1 cellular context compared by ENCODE assay signal in genomic region chr9:84343111-84343521, GRCh38.
TF ChIP-seq lines count a peak whose summit lies in the region.

No MANE protein-coding gene starts in this region.

TF ChIP-seq in K562, 482 proteins besides CTCF, POLR2A, EP300 and RAD21 (continued from another document and continues in another):
- TF ChIP-seq ARID3A (IDR thresholded peaks at IDR 0.05; ENCODE audit: borderline replicate concordance, low read depth, low read length) (no peak), PML (IDR thresholded peaks at IDR 0.05; ENCODE audit: low read length) (peak; percentile 91), FOXM1 (IDR thresholded peaks at IDR 0.05; ENCODE audit: low read depth) (peak; percentile 92), FOXM1 (CRISPR knock-in tag; IDR thresholded peaks at IDR 0.05; ENCODE audit: low read depth) (no peak), ZNF766 (CRISPR knock-in tag; conservative IDR thresholded peaks at IDR 0.05) (peak; percentile 64), DPF2 (IDR thresholded peaks at IDR 0.05) (peak; percentile 84), MBD2 (IDR thresholded peaks at IDR 0.05; ENCODE audit: borderline replicate concordance, low read depth) (0 out of 2 replicates have a peak, but pooled peaks have one; percentile 24), DMBX1 (CRISPR knock-in tag; IDR thresholded peaks at IDR 0.05; ENCODE audit: borderline replicate concordance) (0 out of 2 replicates have a peak, but pooled peaks have one; percentile 59), ZNF239 (CRISPR knock-in tag; IDR thresholded peaks at IDR 0.05) (peak; percentile 57; the same call in 1 of the 2 replicates), CBFA2T3 (IDR thresholded peaks at IDR 0.05) (peak; percentile 94), BCOR (IDR thresholded peaks at IDR 0.05) (0 out of 2 replicates have a peak, but pooled peaks have one; percentile 25), ARID1B (IDR thresholded peaks at IDR 0.05) (peak; percentile 93), SP2 (IDR thresholded peaks at IDR 0.05; ENCODE audit: extremely low read depth, low read depth, low read length, poor library complexity, severe bottlenecking) (no peak), EWSR1 (IDR thresholded peaks at IDR 0.05; ENCODE audit: borderline replicate concordance, low read depth, partially characterized antibody) (no peak), POLR2AphosphoS5 (IDR thresholded peaks at IDR 0.05; ENCODE audit: control insufficient read depth, insufficient read depth, low read depth, low read length) (peak; percentile 59), STAT5A (IDR thresholded peaks at IDR 0.05; ENCODE audit: borderline replicate concordance, low read length) (peak; percentile 81), CHD1 (IDR thresholded peaks at IDR 0.05; ENCODE audit: low read length) (no peak), NRF1 (conservative IDR thresholded peaks at IDR 0.05 in 1 of 2, IDR thresholded peaks at IDR 0.05 in 1 of 2) (no peak), MEF2A (IDR thresholded peaks at IDR 0.05; ENCODE audit: control insufficient read depth, low read depth, low read length) (peak; percentile 75), HDAC3 (IDR thresholded peaks at IDR 0.05; ENCODE audit: borderline replicate concordance, partially characterized antibody) (peak; percentile 50), KLF1 (tag; IDR thresholded peaks at IDR 0.05) (no peak), FOSL1 (tag; conservative IDR thresholded peaks at IDR 0.05) (peak; percentile 63), ZNF589 (CRISPR knock-in tag; IDR thresholded peaks at IDR 0.05; ENCODE audit: low read depth) (peak; percentile 81), VEZF1 (CRISPR knock-in tag; IDR thresholded peaks at IDR 0.05) (peak; percentile 54; the same call in 1 of the 2 replicates), ARID2 (IDR thresholded peaks at IDR 0.05) (no peak), ZBTB17 (CRISPR knock-in tag; IDR thresholded peaks at IDR 0.05) (peak; percentile 35; the same call in 1 of the 2 replicates), RCOR1 (IDR thresholded peaks at IDR 0.05; ENCODE audit: borderline replicate concordance in 1 of 2, low read depth in 2 of 2, low read length in 2 of 2) (peak in 1 of 2 experiments; percentile 53; a peak in 1 of 4 replicates), ZNF175 (CRISPR knock-in tag; IDR thresholded peaks at IDR 0.05; ENCODE audit: low read depth) (peak; percentile 45; the same call in 1 of the 2 replicates), NCOR1 (IDR thresholded peaks at IDR 0.05) (peak; percentile 89), KLF16 (IDR thresholded peaks at IDR 0.05) (peak; percentile 92), ADNP (tag; IDR thresholded peaks at IDR 0.05) (0 out of 2 replicates have a peak, but pooled peaks have one; percentile 50), SIX5 (IDR thresholded peaks at IDR 0.05; ENCODE audit: borderline replicate concordance in 1 of 2, insufficient read depth in 1 of 2, low read depth in 1 of 2, low read length in 2 of 2) (no peak), WHSC1 (IDR thresholded peaks at IDR 0.05; ENCODE audit: low read length) (no peak), KAT7 (CRISPR knock-in tag; IDR thresholded peaks at IDR 0.05; ENCODE audit: borderline replicate concordance) (no peak)
- TF ChIP-seq, protein P1, sequence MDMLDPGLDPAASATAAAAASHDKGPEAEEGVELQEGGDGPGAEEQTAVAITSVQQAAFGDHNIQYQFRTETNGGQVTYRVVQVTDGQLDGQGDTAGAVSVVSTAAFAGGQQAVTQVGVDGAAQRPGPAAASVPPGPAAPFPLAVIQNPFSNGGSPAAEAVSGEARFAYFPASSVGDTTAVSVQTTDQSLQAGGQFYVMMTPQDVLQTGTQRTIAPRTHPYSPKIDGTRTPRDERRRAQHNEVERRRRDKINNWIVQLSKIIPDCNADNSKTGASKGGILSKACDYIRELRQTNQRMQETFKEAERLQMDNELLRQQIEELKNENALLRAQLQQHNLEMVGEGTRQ (CRISPR knock-in tag; IDR thresholded peaks at IDR 0.05), result no peak
- TF ChIP-seq, protein P2, sequence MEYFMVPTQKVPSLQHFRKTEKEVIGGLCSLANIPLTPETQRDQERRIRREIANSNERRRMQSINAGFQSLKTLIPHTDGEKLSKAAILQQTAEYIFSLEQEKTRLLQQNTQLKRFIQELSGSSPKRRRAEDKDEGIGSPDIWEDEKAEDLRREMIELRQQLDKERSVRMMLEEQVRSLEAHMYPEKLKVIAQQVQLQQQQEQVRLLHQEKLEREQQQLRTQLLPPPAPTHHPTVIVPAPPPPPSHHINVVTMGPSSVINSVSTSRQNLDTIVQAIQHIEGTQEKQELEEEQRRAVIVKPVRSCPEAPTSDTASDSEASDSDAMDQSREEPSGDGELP (CRISPR knock-in tag; IDR thresholded peaks at IDR 0.05; ENCODE audit: borderline replicate concordance), result no peak
- TF ChIP-seq, protein P3, sequence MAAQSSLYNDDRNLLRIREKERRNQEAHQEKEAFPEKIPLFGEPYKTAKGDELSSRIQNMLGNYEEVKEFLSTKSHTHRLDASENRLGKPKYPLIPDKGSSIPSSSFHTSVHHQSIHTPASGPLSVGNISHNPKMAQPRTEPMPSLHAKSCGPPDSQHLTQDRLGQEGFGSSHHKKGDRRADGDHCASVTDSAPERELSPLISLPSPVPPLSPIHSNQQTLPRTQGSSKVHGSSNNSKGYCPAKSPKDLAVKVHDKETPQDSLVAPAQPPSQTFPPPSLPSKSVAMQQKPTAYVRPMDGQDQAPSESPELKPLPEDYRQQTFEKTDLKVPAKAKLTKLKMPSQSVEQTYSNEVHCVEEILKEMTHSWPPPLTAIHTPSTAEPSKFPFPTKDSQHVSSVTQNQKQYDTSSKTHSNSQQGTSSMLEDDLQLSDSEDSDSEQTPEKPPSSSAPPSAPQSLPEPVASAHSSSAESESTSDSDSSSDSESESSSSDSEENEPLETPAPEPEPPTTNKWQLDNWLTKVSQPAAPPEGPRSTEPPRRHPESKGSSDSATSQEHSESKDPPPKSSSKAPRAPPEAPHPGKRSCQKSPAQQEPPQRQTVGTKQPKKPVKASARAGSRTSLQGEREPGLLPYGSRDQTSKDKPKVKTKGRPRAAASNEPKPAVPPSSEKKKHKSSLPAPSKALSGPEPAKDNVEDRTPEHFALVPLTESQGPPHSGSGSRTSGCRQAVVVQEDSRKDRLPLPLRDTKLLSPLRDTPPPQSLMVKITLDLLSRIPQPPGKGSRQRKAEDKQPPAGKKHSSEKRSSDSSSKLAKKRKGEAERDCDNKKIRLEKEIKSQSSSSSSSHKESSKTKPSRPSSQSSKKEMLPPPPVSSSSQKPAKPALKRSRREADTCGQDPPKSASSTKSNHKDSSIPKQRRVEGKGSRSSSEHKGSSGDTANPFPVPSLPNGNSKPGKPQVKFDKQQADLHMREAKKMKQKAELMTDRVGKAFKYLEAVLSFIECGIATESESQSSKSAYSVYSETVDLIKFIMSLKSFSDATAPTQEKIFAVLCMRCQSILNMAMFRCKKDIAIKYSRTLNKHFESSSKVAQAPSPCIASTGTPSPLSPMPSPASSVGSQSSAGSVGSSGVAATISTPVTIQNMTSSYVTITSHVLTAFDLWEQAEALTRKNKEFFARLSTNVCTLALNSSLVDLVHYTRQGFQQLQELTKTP (IDR thresholded peaks at IDR 0.05; ENCODE audit: low read depth in 1 of 2, partially characterized antibody in 2 of 2), result peak in 1 of 2 experiments; percentile 34
- TF ChIP-seq, protein P4, sequence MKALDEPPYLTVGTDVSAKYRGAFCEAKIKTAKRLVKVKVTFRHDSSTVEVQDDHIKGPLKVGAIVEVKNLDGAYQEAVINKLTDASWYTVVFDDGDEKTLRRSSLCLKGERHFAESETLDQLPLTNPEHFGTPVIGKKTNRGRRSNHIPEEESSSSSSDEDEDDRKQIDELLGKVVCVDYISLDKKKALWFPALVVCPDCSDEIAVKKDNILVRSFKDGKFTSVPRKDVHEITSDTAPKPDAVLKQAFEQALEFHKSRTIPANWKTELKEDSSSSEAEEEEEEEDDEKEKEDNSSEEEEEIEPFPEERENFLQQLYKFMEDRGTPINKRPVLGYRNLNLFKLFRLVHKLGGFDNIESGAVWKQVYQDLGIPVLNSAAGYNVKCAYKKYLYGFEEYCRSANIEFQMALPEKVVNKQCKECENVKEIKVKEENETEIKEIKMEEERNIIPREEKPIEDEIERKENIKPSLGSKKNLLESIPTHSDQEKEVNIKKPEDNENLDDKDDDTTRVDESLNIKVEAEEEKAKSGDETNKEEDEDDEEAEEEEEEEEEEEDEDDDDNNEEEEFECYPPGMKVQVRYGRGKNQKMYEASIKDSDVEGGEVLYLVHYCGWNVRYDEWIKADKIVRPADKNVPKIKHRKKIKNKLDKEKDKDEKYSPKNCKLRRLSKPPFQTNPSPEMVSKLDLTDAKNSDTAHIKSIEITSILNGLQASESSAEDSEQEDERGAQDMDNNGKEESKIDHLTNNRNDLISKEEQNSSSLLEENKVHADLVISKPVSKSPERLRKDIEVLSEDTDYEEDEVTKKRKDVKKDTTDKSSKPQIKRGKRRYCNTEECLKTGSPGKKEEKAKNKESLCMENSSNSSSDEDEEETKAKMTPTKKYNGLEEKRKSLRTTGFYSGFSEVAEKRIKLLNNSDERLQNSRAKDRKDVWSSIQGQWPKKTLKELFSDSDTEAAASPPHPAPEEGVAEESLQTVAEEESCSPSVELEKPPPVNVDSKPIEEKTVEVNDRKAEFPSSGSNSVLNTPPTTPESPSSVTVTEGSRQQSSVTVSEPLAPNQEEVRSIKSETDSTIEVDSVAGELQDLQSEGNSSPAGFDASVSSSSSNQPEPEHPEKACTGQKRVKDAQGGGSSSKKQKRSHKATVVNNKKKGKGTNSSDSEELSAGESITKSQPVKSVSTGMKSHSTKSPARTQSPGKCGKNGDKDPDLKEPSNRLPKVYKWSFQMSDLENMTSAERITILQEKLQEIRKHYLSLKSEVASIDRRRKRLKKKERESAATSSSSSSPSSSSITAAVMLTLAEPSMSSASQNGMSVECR (CRISPR knock-in tag; IDR thresholded peaks at IDR 0.05), result no peak
- TF ChIP-seq, protein P5, sequence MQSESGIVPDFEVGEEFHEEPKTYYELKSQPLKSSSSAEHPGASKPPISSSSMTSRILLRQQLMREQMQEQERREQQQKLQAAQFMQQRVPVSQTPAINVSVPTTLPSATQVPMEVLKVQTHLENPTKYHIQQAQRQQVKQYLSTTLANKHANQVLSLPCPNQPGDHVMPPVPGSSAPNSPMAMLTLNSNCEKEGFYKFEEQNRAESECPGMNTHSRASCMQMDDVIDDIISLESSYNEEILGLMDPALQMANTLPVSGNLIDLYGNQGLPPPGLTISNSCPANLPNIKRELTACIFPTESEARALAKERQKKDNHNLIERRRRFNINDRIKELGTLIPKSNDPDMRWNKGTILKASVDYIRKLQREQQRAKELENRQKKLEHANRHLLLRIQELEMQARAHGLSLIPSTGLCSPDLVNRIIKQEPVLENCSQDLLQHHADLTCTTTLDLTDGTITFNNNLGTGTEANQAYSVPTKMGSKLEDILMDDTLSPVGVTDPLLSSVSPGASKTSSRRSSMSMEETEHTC (IDR thresholded peaks at IDR 0.05), result no peak
- TF ChIP-seq, protein P6, sequence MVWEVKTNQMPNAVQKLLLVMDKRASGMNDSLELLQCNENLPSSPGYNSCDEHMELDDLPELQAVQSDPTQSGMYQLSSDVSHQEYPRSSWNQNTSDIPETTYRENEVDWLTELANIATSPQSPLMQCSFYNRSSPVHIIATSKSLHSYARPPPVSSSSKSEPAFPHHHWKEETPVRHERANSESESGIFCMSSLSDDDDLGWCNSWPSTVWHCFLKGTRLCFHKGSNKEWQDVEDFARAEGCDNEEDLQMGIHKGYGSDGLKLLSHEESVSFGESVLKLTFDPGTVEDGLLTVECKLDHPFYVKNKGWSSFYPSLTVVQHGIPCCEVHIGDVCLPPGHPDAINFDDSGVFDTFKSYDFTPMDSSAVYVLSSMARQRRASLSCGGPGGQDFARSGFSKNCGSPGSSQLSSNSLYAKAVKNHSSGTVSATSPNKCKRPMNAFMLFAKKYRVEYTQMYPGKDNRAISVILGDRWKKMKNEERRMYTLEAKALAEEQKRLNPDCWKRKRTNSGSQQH (CRISPR knock-in tag; IDR thresholded peaks at IDR 0.05), result no peak
